19 cellular contexts compared by ENCODE assay signal in genomic region chr1:16418823-16419425, GRCh38. TPM values are rescaled to one million over a fixed set of nuclear protein-coding genes. Genes with fewer than 3 reads are reported as not detected.
DNase-seq lines count a peak whose midpoint lies in the region; ATAC-seq and TF ChIP-seq lines count a peak whose summit lies in the region.
"Had no signal": no experiment of that assay in that cellular context is flagged by ENCODE, and none has a peak within 500 bp of the region (broad histone marks: within the 10 kb centered on the region; RNA-seq: fewer than 3 reads in every experiment).

No MANE protein-coding gene starts in this region.

- no peak overlapping the region for H4K5ac ChIP-seq in IMR-90 (ENCODE audit: low read depth, low read length)

- TF ChIP-seq CTCF in IMR-90 (conservative IDR thresholded peaks at IDR 0.05; ENCODE audit: low read depth, low read length) = no peak
- TF ChIP-seq CTCF in natural killer cell (IDR thresholded peaks at IDR 0.05) = no peak
- no peak for TF ChIP-seq CTCF in tibial artery (IDR thresholded peaks at IDR 0.05)

- no peak overlapping the region for H3K23ac ChIP-seq in IMR-90 (ENCODE audit: low read depth, low read length)
- no peak overlapping the region for H3K23ac ChIP-seq in neuronal stem cell (ENCODE audit: low read depth, low read length, poor library complexity)

- no peak for ATAC-seq in activated CD8-positive, alpha-beta memory T cell treated with anti-CD3 and anti-CD28 coated beads, Interleukin-2, amount 10 ng/mL, durations not matched to agents 7 days and 5 days
- ATAC-seq in IMR-90 (ENCODE audit: low read depth) (no peak), natural killer cell (no peak)

- no peaks in the 10 kb centered on the region for H3K9me3 ChIP-seq in IMR-90 (ENCODE audit: control insufficient read depth, insufficient read depth, low read length)
- H3K9me3 ChIP-seq in tibial artery = no peaks in the 10 kb centered on the region
- H3K9me3 ChIP-seq in neuronal stem cell (replicated peaks in 1 of 2; ENCODE audit: control insufficient read depth in 2 of 2, insufficient read depth in 1 of 2, low read depth in 1 of 2, low read length in 2 of 2) = no peaks in the 10 kb centered on the region
- H3K9me3 ChIP-seq: uterus had no signal

- no peak for DNase-seq in activated CD8-positive, alpha-beta memory T cell treated with anti-CD3 and anti-CD28 coated beads, Interleukin-2, amount 10 ng/mL, durations not matched to agents 7 days and 5 days
- DNase-seq in activated CD8-positive, alpha-beta memory T cell treated with anti-CD3 and anti-CD28 coated beads, Interleukin-2, amount 50 U/mL, for 48 hours = no peak
- peak; percentile 7 for DNase-seq in IMR-90
- no peak for DNase-seq in natural killer cell
- DNase-seq in tibial artery = no peak
- DNase-seq in neuronal stem cell (ENCODE audit: low spot score) = no peak
- DNase-seq in NCI-H1105 treated with DMSO at 0.1 percent for 48 hours (lab: John Stamatoyannopoulos, UW) = no peak
- DNase-seq: activated CD8-positive, alpha-beta memory T cell treated with anti-CD3 and anti-CD28 coated beads for 24 hours; glutamatergic neuron; NCI-H2081; NCI-H774; stimulated activated naive CD4-positive, alpha-beta T cell treated with Interleukin-2 at 50 U/mL for 16 hours; uterus had no signal

- no peak overlapping the region for H2AK5ac ChIP-seq in IMR-90 (ENCODE audit: low read depth, low read length)
- no peak overlapping the region for H2AK5ac ChIP-seq in neuronal stem cell (ENCODE audit: low read depth, low read length)

- H3K4me1 ChIP-seq in IMR-90 (ENCODE audit: control insufficient read depth, insufficient read depth, low read length) (no peaks in the 10 kb centered on the region), tibial artery (no peaks in the 10 kb centered on the region), neuronal stem cell (ENCODE audit: control insufficient read depth in 2 of 2, insufficient read depth in 1 of 2, low read depth in 1 of 2, low read length in 2 of 2) (peaks cover 2 to 3% of the 10 kb centered on the region in 2 donors)
- H3K4me1 ChIP-seq: uterus had no signal

- no peak overlapping the region for H2BK20ac ChIP-seq in IMR-90 (ENCODE audit: low read depth, low read length)

- H2AFZ ChIP-seq in IMR-90 (replicated peaks; ENCODE audit: low read length, poor library complexity) (no peak overlapping the region), neuronal stem cell (ENCODE audit: low read length) (no peak overlapping the region)

- intact Hi-C loops in IMR-90 (cut with micrococcal nuclease) = no loop called here
- intact Hi-C loops in natural killer cell (cut with micrococcal nuclease) = no loop called here
- intact Hi-C loops in tibial artery (cut with DNase I; ENCODE audit: low total_unique reads) = no loop called here

- H3K36me3 ChIP-seq in IMR-90 (ENCODE audit: control insufficient read depth, insufficient read depth, low read length) (no peaks in the 10 kb centered on the region), tibial artery (no peaks in the 10 kb centered on the region), neuronal stem cell (replicated peaks in 1 of 2; ENCODE audit: control insufficient read depth in 2 of 2, insufficient read depth in 2 of 2, low read length in 2 of 2) (no peaks in the 10 kb centered on the region)
- H3K36me3 ChIP-seq: uterus had no signal

- no peaks in the 10 kb centered on the region for H4K20me1 ChIP-seq in IMR-90 (ENCODE audit: insufficient read depth, low read length)

- no peak overlapping the region for H3K4me2 ChIP-seq in IMR-90 (ENCODE audit: low read depth, low read length)
- H3K4me2 ChIP-seq in neuronal stem cell (ENCODE audit: insufficient read depth, low read length, poor library complexity, severe bottlenecking) = no peak overlapping the region

- H3K4ac ChIP-seq in IMR-90 (ENCODE audit: low read depth, low read length) = no peak overlapping the region
- H3K4ac ChIP-seq in neuronal stem cell (ENCODE audit: low read length) = no peak overlapping the region

- H4K91ac ChIP-seq in IMR-90 (ENCODE audit: insufficient read depth, low read depth, low read length) (no peak overlapping the region), neuronal stem cell (ENCODE audit: low read depth, low read length, poor library complexity) (no peak overlapping the region)

- H3K18ac ChIP-seq in IMR-90 (ENCODE audit: low read depth, low read length) = no peak overlapping the region
- H3K18ac ChIP-seq in neuronal stem cell (ENCODE audit: low read length) = no peak overlapping the region

- H4K8ac ChIP-seq in IMR-90 (ENCODE audit: low read depth in 2 of 2, low read length in 2 of 2) = no peak overlapping the region
- no peak overlapping the region for H4K8ac ChIP-seq in neuronal stem cell (ENCODE audit: low read depth, low read length)

- H2BK5ac ChIP-seq in IMR-90 (ENCODE audit: low read depth, low read length, poor library complexity, severe bottlenecking) (no peak overlapping the region), neuronal stem cell (ENCODE audit: low read length) (no peak overlapping the region)

- no peak overlapping the region for H2BK15ac ChIP-seq in IMR-90 (ENCODE audit: low read depth, low read length)
- no peak overlapping the region for H2BK15ac ChIP-seq in neuronal stem cell (ENCODE audit: low read length)

- CTCF ChIA-PET in activated CD8-positive, alpha-beta memory T cell treated with anti-CD3 and anti-CD28 coated beads, Interleukin-2, amount 10 ng/mL, durations not matched to agents 7 days and 5 days (lab: Charles Lee) = interaction anchor here (1.0 kb wide), 1 partner anchor 21 kb away, joined by 3 read pairs; the partner anchor contains the start of gene NECAP2
- CTCF ChIA-PET in IMR-90 (lab: Yijun Ruan, JAX) = no interaction called here

- peaks cover 15% of the 10 kb centered on the region for H3K27me3 Mint-ChIP-seq in activated CD8-positive, alpha-beta memory T cell treated with anti-CD3 and anti-CD28 coated beads, Interleukin-2, amount 10 ng/mL, durations not matched to agents 7 days and 5 days
- H3K27me3 Mint-ChIP-seq in activated naive CD8-positive, alpha-beta T cell = no peaks in the 10 kb centered on the region
- no peaks in the 10 kb centered on the region for H3K27me3 Mint-ChIP-seq in natural killer cell (ENCODE audit: low read depth in 2 of 2)

- no peak overlapping the region for H2BK12ac ChIP-seq in neuronal stem cell (ENCODE audit: low read length)

- WGBS in IMR-90 (ENCODE audit: extremely low coverage in 2 of 2, insufficient read length in 1 of 2), 2 experiments = 86% methylated on average over 5 of the region's 7 CpGs; no CpG with 5 or more reads in 1 of the 2 experiments
- WGBS in neuronal stem cell (ENCODE audit: extremely low coverage in 2 of 2, insufficient read length in 2 of 2, insufficient replicate concordance in 1 of 2), 2 donors = no CpG with 5 or more reads among the region's 7 CpGs

- H3K4me1 Mint-ChIP-seq in activated CD8-positive, alpha-beta memory T cell treated with anti-CD3 and anti-CD28 coated beads, Interleukin-2, amount 10 ng/mL, durations not matched to agents 7 days and 5 days = peaks cover 38% of the 10 kb centered on the region
- H3K4me1 Mint-ChIP-seq in activated naive CD8-positive, alpha-beta T cell (ENCODE audit: low read depth) = peaks cover 32% of the 10 kb centered on the region
- H3K4me1 Mint-ChIP-seq in natural killer cell = peaks cover 28 to 31% of the 10 kb centered on the region in 2 donors
- H3K4me1 Mint-ChIP-seq: mesothelial cell of epicardium had no signal

- H3K27ac Mint-ChIP-seq in activated CD8-positive, alpha-beta memory T cell treated with anti-CD3 and anti-CD28 coated beads, Interleukin-2, amount 10 ng/mL, durations not matched to agents 7 days and 5 days = peak overlapping the region; percentile 6
- peak overlapping the region; percentile 75 for H3K27ac Mint-ChIP-seq in activated naive CD8-positive, alpha-beta T cell
- peak overlapping the region; percentile 71 to 87 for H3K27ac Mint-ChIP-seq in natural killer cell
- H3K27ac Mint-ChIP-seq: mesothelial cell of epicardium had no signal

- H3K4me3 Mint-ChIP-seq in activated CD8-positive, alpha-beta memory T cell treated with anti-CD3 and anti-CD28 coated beads, Interleukin-2, amount 10 ng/mL, durations not matched to agents 7 days and 5 days = no peak overlapping the region
- peak overlapping the region; percentile 44 for H3K4me3 Mint-ChIP-seq in activated naive CD8-positive, alpha-beta T cell
- peak overlapping the region; percentile 80 for H3K4me3 Mint-ChIP-seq in natural killer cell
- H3K4me3 Mint-ChIP-seq: mesothelial cell of epicardium had no signal

- no peaks in the 10 kb centered on the region for H3K9me3 Mint-ChIP-seq in activated CD8-positive, alpha-beta memory T cell treated with anti-CD3 and anti-CD28 coated beads, Interleukin-2, amount 10 ng/mL, durations not matched to agents 7 days and 5 days (ENCODE audit: low read depth)
- no peaks in the 10 kb centered on the region for H3K9me3 Mint-ChIP-seq in activated naive CD8-positive, alpha-beta T cell (ENCODE audit: low read depth)
- no peaks in the 10 kb centered on the region for H3K9me3 Mint-ChIP-seq in natural killer cell
- H3K9me3 Mint-ChIP-seq: mesothelial cell of epicardium had no signal

- H2AK9ac ChIP-seq in IMR-90 (replicated peaks; ENCODE audit: low read depth, low read length, poor library complexity) = no peak overlapping the region

- H3K9me1 ChIP-seq in IMR-90 (ENCODE audit: insufficient read depth, low read length) = no peaks in the 10 kb centered on the region; the same call in 1 of the 2 replicates

- peaks cover 3% of the 10 kb centered on the region for H3K36me3 Mint-ChIP-seq in activated CD8-positive, alpha-beta memory T cell treated with anti-CD3 and anti-CD28 coated beads, Interleukin-2, amount 10 ng/mL, durations not matched to agents 7 days and 5 days
- peaks cover 2% of the 10 kb centered on the region for H3K36me3 Mint-ChIP-seq in activated naive CD8-positive, alpha-beta T cell
- H3K36me3 Mint-ChIP-seq in natural killer cell = no peaks in the 10 kb centered on the region
- H3K36me3 Mint-ChIP-seq: mesothelial cell of epicardium had no signal

- no peak overlapping the region for H3K27ac ChIP-seq in IMR-90 (ENCODE audit: insufficient read depth, low read length)
- no peak overlapping the region for H3K27ac ChIP-seq in tibial artery
- H3K27ac ChIP-seq in neuronal stem cell (replicated peaks; ENCODE audit: low read length) = no peak overlapping the region
- H3K27ac ChIP-seq: epithelial cell of prostate, RWPE1, uterus had no signal

- no TSS peak for BruUV-seq in IMR-90 (replicated peaks; lab: Mats Ljungman, UMichigan)

- H3K4me3 ChIP-seq in IMR-90 (ENCODE audit: insufficient read depth, low read depth, low read length) (no peak overlapping the region), tibial artery (no peak overlapping the region), neuronal stem cell (ENCODE audit: low read length in 2 of 2) (no peak overlapping the region)
- H3K4me3 ChIP-seq: uterus had no signal

- no peak for TF ChIP-seq RAD21 in IMR-90 (IDR thresholded peaks at IDR 0.05; ENCODE audit: low read length)

- H3K79me1 ChIP-seq in IMR-90 (ENCODE audit: low read depth in 1 of 2, low read length in 2 of 2) (no peaks in the 10 kb centered on the region), neuronal stem cell (ENCODE audit: low read depth, low read length) (no peaks in the 10 kb centered on the region)

- no peak overlapping the region; the same call in 1 of the 2 replicates for H3K14ac ChIP-seq in IMR-90 (replicated peaks; ENCODE audit: low read depth, low read length)
- H3K14ac ChIP-seq in neuronal stem cell (ENCODE audit: low read length) = no peak overlapping the region

- no peak overlapping the region for H3K9ac ChIP-seq in IMR-90 (ENCODE audit: low read depth, low read length)
- no peak overlapping the region for H3K9ac ChIP-seq in neuronal stem cell (ENCODE audit: low read depth, low read length, poor library complexity)

- H2BK120ac ChIP-seq in IMR-90 (ENCODE audit: low read depth, low read length) (no peak overlapping the region), neuronal stem cell (ENCODE audit: low read depth, low read length) (no peak overlapping the region)

- in situ Hi-C loops in IMR-90 (cut with MboI; ENCODE audit: low sequenced_read_pairs) = no loop called here

- dilution Hi-C loops in IMR-90 (cut with HindIII; ENCODE audit: low sequenced_read_pairs, unreplicated experiment) = no loop called here

- H3K56ac ChIP-seq in IMR-90 (ENCODE audit: extremely low read depth, insufficient read depth, low read length) = no peak overlapping the region

- H3K27me3 ChIP-seq in IMR-90 (ENCODE audit: control insufficient read depth, insufficient read depth, low read length) (peaks cover 16% of the 10 kb centered on the region), tibial artery (peaks cover 0 to 7% of the 10 kb centered on the region in 2 donors), neuronal stem cell (ENCODE audit: control insufficient read depth in 3 of 3, insufficient read depth in 3 of 3, low read depth in 1 of 3, low read length in 3 of 3) (peaks cover 0 to 6% (median 4%) of the 10 kb centered on the region in 3 experiments)
- H3K27me3 ChIP-seq: uterus had no signal

- POLR2A ChIA-PET in IMR-90 (lab: Charles Lee; ENCODE audit: unreplicated experiment) = no interaction called here

- no peak for TF ChIP-seq POLR2A in IMR-90 (IDR thresholded peaks at IDR 0.05; ENCODE audit: low read depth, low read length)

RNA-seq across cellular contexts. Expression of gene SPATA21, which starts 18.3 kb away (rescaled TPM):
- total RNA-seq in activated CD8-positive, alpha-beta memory T cell treated with anti-CD3 and anti-CD28 coated beads, Interleukin-2, amount 10 ng/mL, durations not matched to agents 7 days and 5 days = not detected
- not detected in 2 replicates for total RNA-seq in IMR-90 (2012; rRNA removed)
- polyA plus RNA-seq in IMR-90 (2012; rRNA removed) = not detected in 2 replicates
- polyA plus RNA-seq in IMR-90 (2012; cell fraction: cytosol; rRNA removed) = not detected in 2 replicates
- 0.01 TPM in 1 of 2 replicates, not detected in the other for polyA plus RNA-seq in IMR-90 (2012; cell fraction: nucleus; rRNA removed; ENCODE audit: low replicate concordance)
- total RNA-seq in natural killer cell = under 1 TPM; 0.35 to 0.55 (median 0.36) TPM
- 0.17 TPM for polyA plus RNA-seq in neuronal stem cell (2013, experiment 1 of 2)
- polyA plus RNA-seq in neuronal stem cell (2013, experiment 2 of 2) = 0.10 TPM
- total RNA-seq: chondrocyte, mesothelial cell of epicardium, omental fat pad had no signal

RNA-seq across cellular contexts. Expression of gene NECAP2, which starts 21.6 kb away (rescaled TPM):
- total RNA-seq in activated CD8-positive, alpha-beta memory T cell treated with anti-CD3 and anti-CD28 coated beads, Interleukin-2, amount 10 ng/mL, durations not matched to agents 7 days and 5 days = 10 to 100 TPM; 71.0 to 88.3 TPM
- total RNA-seq in IMR-90 (2012; rRNA removed) (79.7 and 85.1 TPM in 2 replicates), natural killer cell (10 to 100 TPM; 62.1 to 73.1 (median 73.0) TPM)
- polyA plus RNA-seq in IMR-90 (2012; rRNA removed) = 80.2 and 80.5 TPM in 2 replicates
- polyA plus RNA-seq in IMR-90 (2012; cell fraction: cytosol; rRNA removed) = 74.6 and 84.1 TPM in 2 replicates
- polyA plus RNA-seq in IMR-90 (2012; cell fraction: nucleus; rRNA removed; ENCODE audit: low replicate concordance) = 43.3 and 54.5 TPM in 2 replicates
- polyA plus RNA-seq in neuronal stem cell (2013, experiment 1 of 2) = 38.4 TPM
- polyA plus RNA-seq in neuronal stem cell (2013, experiment 2 of 2) = 38.2 TPM

RNA-seq across cellular contexts. Expression of gene SZRD1, which starts 51.9 kb away (rescaled TPM):
- 100 to 1,000 TPM; 161 to 189 TPM for total RNA-seq in activated CD8-positive, alpha-beta memory T cell treated with anti-CD3 and anti-CD28 coated beads, Interleukin-2, amount 10 ng/mL, durations not matched to agents 7 days and 5 days
- 104 and 119 TPM in 2 replicates for total RNA-seq in IMR-90 (2012; rRNA removed)
- 140 and 149 TPM in 2 replicates for polyA plus RNA-seq in IMR-90 (2012; rRNA removed)
- 98.0 and 110 TPM in 2 replicates for polyA plus RNA-seq in IMR-90 (2012; cell fraction: cytosol; rRNA removed)
- 71.0 and 75.7 TPM in 2 replicates for polyA plus RNA-seq in IMR-90 (2012; cell fraction: nucleus; rRNA removed; ENCODE audit: low replicate concordance)
- 100 to 1,000 TPM; 170 to 187 (median 177) TPM for total RNA-seq in natural killer cell
- 98.0 TPM for polyA plus RNA-seq in neuronal stem cell (2013, experiment 1 of 2)
- 96.9 TPM for polyA plus RNA-seq in neuronal stem cell (2013, experiment 2 of 2)

Comparison
In these comparisons a context has a peak if more than half of its experiments do, and no peak if none do; other contexts are left out.
1. H3K27ac Mint-ChIP-seq: peak in every context shown above with its lines; median percentile 79 in natural killer cell; 75 in activated naive CD8-positive, alpha-beta T cell; 6 in activated CD8-positive, alpha-beta memory T cell treated with anti-CD3 and anti-CD28 coated beads, Interleukin-2, amount 10 ng/mL, durations not matched to agents 7 days and 5 days.